ENCODE assay signal across 29 cellular contexts in genomic region chr6:137266032-137266586, GRCh38. TPM values are rescaled to one million over a fixed set of nuclear protein-coding genes. Genes with fewer than 3 reads are reported as not detected.
DNase-seq lines count a peak whose midpoint lies in the region; ATAC-seq, FAIRE-seq and TF ChIP-seq lines count a peak whose summit lies in the region.
"Had no signal": no experiment of that assay in that cellular context is flagged by ENCODE, and none has a peak within 500 bp of the region (broad histone marks: within the 10 kb centered on the region; RNA-seq: fewer than 3 reads in every experiment).

No MANE protein-coding gene starts in this region.

- H3K4me2 ChIP-seq in BLaER1 treated with 17β-estradiol and CSF1 and Interleukin-3, amounts not matched to agents 10 nM and 100 nM = peak overlapping the region in 7 of 11 experiments; percentile 5 to 33 (median 14); a peak in 5 of 22 replicates
- H3K4me2 ChIP-seq: BLaER1, smooth muscle cell had no signal

- H4K20me1 ChIP-seq in BLaER1 treated with 17β-estradiol and CSF1 and Interleukin-3, amounts not matched to agents 10 nM and 100 nM = no peaks in the 10 kb centered on the region
- H4K20me1 ChIP-seq: BLaER1 had no signal

- FAIRE-seq in frontal cortex (lab: Jason Lieb, UNC) = no peak
- FAIRE-seq: endothelial cell of umbilical vein had no signal

- TF ChIP-seq CTCF in VCaP (conservative IDR thresholded peaks at IDR 0.05) (no peak), gastroesophageal sphincter (IDR thresholded peaks at IDR 0.05) (no peak)

- no peak for TF ChIP-seq EP300 in gastroesophageal sphincter (IDR thresholded peaks at IDR 0.05)

- DNase-seq in HCEC 1CT = peak; percentile 7
- DNase-seq in iris pigment epithelial cell (ENCODE audit: low read depth) = peak; percentile 87
- DNase-seq in frontal cortex (ENCODE audit: low spot score in 2 of 2) = no peak
- DNase-seq: ACHN; activated CD4-positive, alpha-beta T cell treated with anti-CD3 and anti-CD28 coated beads for 36 hours; activated CD8-positive, alpha-beta T cell treated with anti-CD3 and anti-CD28 coated beads, Interleukin-2, amount 10 ng/mL, durations not matched to agents 7 days and 5 days; activated naive CD4-positive, alpha-beta T cell treated with anti-CD3 and anti-CD28 coated beads, Interleukin-2, amount 50 U/mL, for 16 hours; DMS79 treated with DMSO at 0.1 percent for 48 hours; GF-D8; islet precursor cell; left ventricle myocardium superior; MV-4-11; NCI-H1436 treated with DMSO at 0.1 percent for 48 hours; NCI-H510A; NK-92 treated with Interleukin-12 subunit alpha and Interleukin-12 subunit beta, amount 100 ng/mL, for 24 hours; retina; stimulated activated naive CD8-positive, alpha-beta T cell treated with anti-CD3 and anti-CD28 coated beads, Interleukin-15, Interleukin-2, amounts not matched to agents 100 U/mL and 50 U/mL, for 24 hours; testis; uterus had no signal

- no peak overlapping the region for H3K9ac ChIP-seq in BLaER1 treated with 17β-estradiol and CSF1 and Interleukin-3, amounts not matched to agents 10 nM and 100 nM
- H3K9ac ChIP-seq: BLaER1, parathyroid adenoma had no signal

- no peak overlapping the region for H3K4me3 ChIP-seq in BLaER1 treated with 17β-estradiol and CSF1 and Interleukin-3, amounts not matched to agents 10 nM and 100 nM
- H3K4me3 ChIP-seq in gastroesophageal sphincter = no peak overlapping the region
- H3K4me3 ChIP-seq: BLaER1, breast epithelium, smooth muscle cell, testis, uterus had no signal

- ATAC-seq in gastroesophageal sphincter = no peak
- no peak for ATAC-seq in HG02610 (IDR thresholded peaks at IDR 0.05; ENCODE audit: unreplicated experiment)
- ATAC-seq: activated CD4-positive, alpha-beta T cell treated with anti-CD3 and anti-CD28 coated beads for 36 hours; activated CD8-positive, alpha-beta T cell treated with anti-CD3 and anti-CD28 coated beads, Interleukin-2, amount 10 ng/mL, durations not matched to agents 7 days and 5 days; Right ventricle myocardium inferior; stimulated activated naive CD8-positive, alpha-beta T cell treated with anti-CD3 and anti-CD28 coated beads, Interleukin-15, Interleukin-2, amounts not matched to agents 100 U/mL and 50 U/mL, for 24 hours had no signal

- H3K9me3 ChIP-seq in BLaER1 treated with 17β-estradiol and CSF1 and Interleukin-3, amounts not matched to agents 10 nM and 100 nM (replicated peaks in 1 of 11) = peaks cover 5 to 37% (median 11%) of the 10 kb centered on the region in 11 experiments; a peak in 18 of 22 replicates
- H3K9me3 ChIP-seq in gastroesophageal sphincter = no peaks in the 10 kb centered on the region
- H3K9me3 ChIP-seq: breast epithelium, testis, uterus had no signal

- H3K36me3 ChIP-seq in BLaER1 treated with 17β-estradiol and CSF1 and Interleukin-3, amounts not matched to agents 10 nM and 100 nM = no peaks in the 10 kb centered on the region
- H3K36me3 ChIP-seq in gastroesophageal sphincter = no peaks in the 10 kb centered on the region
- H3K36me3 ChIP-seq: BLaER1, breast epithelium, uterus had no signal

- H3K27ac ChIP-seq in BLaER1 treated with 17β-estradiol and CSF1 and Interleukin-3, amounts not matched to agents 10 nM and 100 nM = no peak overlapping the region
- H3K27ac ChIP-seq in VCaP (peak overlapping the region; percentile 80), gastroesophageal sphincter (no peak overlapping the region)
- H3K27ac ChIP-seq: BLaER1, breast epithelium, parathyroid adenoma, testis, uterus had no signal

- WGBS in gastroesophageal sphincter (ENCODE audit: low coverage in 1 of 2), 2 donors = 59 to 65% methylated on average over 5 to 7 of the region's 7 CpGs

- no peak for TF ChIP-seq POLR2A in gastroesophageal sphincter (IDR thresholded peaks at IDR 0.05)

- H3K27me3 ChIP-seq in BLaER1 treated with 17β-estradiol and CSF1 and Interleukin-3, amounts not matched to agents 10 nM and 100 nM = no peaks in the 10 kb centered on the region
- H3K27me3 ChIP-seq in gastroesophageal sphincter = no peaks in the 10 kb centered on the region
- H3K27me3 ChIP-seq: BLaER1, breast epithelium, testis, uterus had no signal

- peaks cover 20 to 40% (median 29%) of the 10 kb centered on the region in 10 experiments for H3K4me1 ChIP-seq in BLaER1 treated with 17β-estradiol and CSF1 and Interleukin-3, amounts not matched to agents 10 nM and 100 nM
- peaks cover 2 to 14% (median 4%) of the 10 kb centered on the region in 3 donors for H3K4me1 ChIP-seq in gastroesophageal sphincter
- H3K4me1 ChIP-seq: parathyroid adenoma, uterus had no signal

RNA-seq across cellular contexts. Expression of gene IFNGR1, which starts 46.9 kb away (rescaled TPM):
- total RNA-seq in gastroesophageal sphincter = 100 to 1,000 TPM in 1 of 4 donors, 10 to 100 TPM in 3; 45.8 to 104 (median 66.9) TPM
- 66.4 TPM for total RNA-seq in frontal cortex

Comparison
In these comparisons a context has a peak if more than half of its experiments do, and no peak if none do; other contexts are left out.
1. DNase-seq: peak in HCEC 1CT (single experiment) and iris pigment epithelial cell (single experiment); none in frontal cortex (0 of 2).